30 cellular contexts compared by ENCODE assay signal in genomic region chr11:5324197-5324596, GRCh38. TPM values are rescaled to one million over a fixed set of nuclear protein-coding genes. Genes with fewer than 3 reads are reported as not detected.
"Had no signal": no experiment of that assay in that cellular context is flagged by ENCODE, and none has a peak within 500 bp of the region (broad histone marks: within the 10 kb centered on the region; RNA-seq: fewer than 3 reads in every experiment).

A gene with protein sequence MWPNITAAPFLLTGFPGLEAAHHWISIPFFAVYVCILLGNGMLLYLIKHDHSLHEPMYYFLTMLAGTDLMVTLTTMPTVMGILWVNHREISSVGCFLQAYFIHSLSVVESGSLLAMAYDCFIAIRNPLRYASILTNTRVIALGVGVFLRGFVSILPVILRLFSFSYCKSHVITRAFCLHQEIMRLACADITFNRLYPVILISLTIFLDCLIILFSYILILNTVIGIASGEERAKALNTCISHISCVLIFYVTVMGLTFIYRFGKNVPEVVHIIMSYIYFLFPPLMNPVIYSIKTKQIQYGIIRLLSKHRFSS (minus strand): TSS chr11:5324297. CDS start chr11:5324297, 0 bp downstream.

- H3K27me3 ChIP-seq: esophagus muscularis mucosa, gastrocnemius medialis, heart right ventricle, left lung had no signal

- H3K4me3 Mint-ChIP-seq: mesothelial cell of epicardium, naive B cell had no signal

- H3K36me3 ChIP-seq: esophagus muscularis mucosa, gastrocnemius medialis, heart right ventricle, left lung, lower lobe of right lung had no signal

- H3K27me3 Mint-ChIP-seq: naive B cell had no signal

- H3K36me3 Mint-ChIP-seq: mesothelial cell of epicardium, naive B cell had no signal

- H3K9me3 ChIP-seq: esophagus muscularis mucosa, gastrocnemius medialis, heart right ventricle, left lung, lower lobe of right lung, mucosa of descending colon had no signal

- H3K27ac Mint-ChIP-seq: mesothelial cell of epicardium, naive B cell had no signal

- H3K4me3 ChIP-seq: coronary artery, dorsolateral prefrontal cortex, esophagus muscularis mucosa, gastrocnemius medialis, heart right ventricle, left lung, lower lobe of right lung, mucosa of descending colon had no signal

- H3K4me1 ChIP-seq: esophagus muscularis mucosa, gastrocnemius medialis, heart right ventricle, left lung, lower lobe of right lung had no signal

- H3K27ac ChIP-seq: coronary artery, dorsolateral prefrontal cortex, esophagus muscularis mucosa, gastrocnemius medialis, heart right ventricle, left lung, lower lobe of right lung had no signal

- ATAC-seq: gastrocnemius medialis, heart right ventricle, left cardiac atrium, left lung, left ventricle myocardium superior, lower lobe of right lung, mucosa of descending colon had no signal

- H3K4me1 Mint-ChIP-seq: mesothelial cell of epicardium, naive B cell had no signal

- DNase-seq: dermis blood vessel endothelial cell; dorsolateral prefrontal cortex; effector CD4-positive, alpha-beta T cell; effector memory CD4-positive, alpha-beta T cell; foreskin fibroblast; foreskin melanocyte; gastrocnemius medialis; glutamatergic neuron; head of caudate nucleus; heart right ventricle; hippocampal formation; left cardiac atrium; left lung; left ventricle myocardium superior; lower lobe of right lung; mesenchymal stem cell; mucosa of descending colon; naive B cell had no signal

- H3K9me3 Mint-ChIP-seq: mesothelial cell of epicardium, naive B cell had no signal

RNA-seq across cellular contexts. Expression of the gene that starts here (rescaled TPM):
- total RNA-seq: dermis blood vessel endothelial cell, endothelial cell of umbilical vein, epithelial cell of proximal tubule, esophagus muscularis mucosa, gastrocnemius medialis, glomerular endothelial cell, heart right ventricle, kidney epithelial cell, left cardiac atrium, left lung, left ventricle myocardium superior, lower leg skin, lower lobe of right lung, lung microvascular endothelial cell, mesenteric fat pad, mucosa of descending colon had no signal
- polyA plus RNA-seq: endothelial cell of umbilical vein, esophagus, heart right ventricle, keratinocyte had no signal
